Comparison of ENCODE assay signal across 12 cellular contexts in genomic region chr15:28960979-28961378, GRCh38.
DNase-seq lines count a peak whose midpoint lies in the region; ATAC-seq and TF ChIP-seq lines count a peak whose summit lies in the region.
"Had no signal": no experiment of that assay in that cellular context is flagged by ENCODE, and none has a peak within 500 bp of the region (broad histone marks: within the 10 kb centered on the region; RNA-seq: fewer than 3 reads in every experiment).

No MANE protein-coding gene starts in this region.

- no peaks in the 10 kb centered on the region for H3K79me2 ChIP-seq in smooth muscle cell (ENCODE audit: low read depth)

- no peaks in the 10 kb centered on the region for H3F3A ChIP-seq in smooth muscle cell (ENCODE audit: low read depth)

- H3K9me3 ChIP-seq in cardiac muscle cell (ENCODE audit: low read depth): no peaks in the 10 kb centered on the region
- H3K9me3 ChIP-seq in SJSA1 (replicated peaks): no peaks in the 10 kb centered on the region
- no peaks in the 10 kb centered on the region for H3K9me3 ChIP-seq in smooth muscle cell (replicated peaks; ENCODE audit: low read depth)
- H3K9me3 ChIP-seq: thoracic aorta had no signal

- WGBS in smooth muscle cell (ENCODE audit: low lambda C conversion rate): 27% methylated on average over 9 of the region's 9 CpGs

- H3K27me3 ChIP-seq in cardiac muscle cell (no peaks in the 10 kb centered on the region), SJSA1 (replicated peaks) (no peaks in the 10 kb centered on the region), smooth muscle cell (ENCODE audit: low read depth) (no peaks in the 10 kb centered on the region)

- no peak for ATAC-seq in Right ventricle myocardium superior (ENCODE audit: poor library complexity)
- no peak for ATAC-seq in HG02973 (IDR thresholded peaks at IDR 0.05; ENCODE audit: unreplicated experiment)
- ATAC-seq: left ventricle myocardium superior, right cardiac atrium had no signal

- H3K4me1 ChIP-seq in cardiac muscle cell (ENCODE audit: low read depth) (no peaks in the 10 kb centered on the region), SJSA1 (replicated peaks) (peaks cover 31% of the 10 kb centered on the region), smooth muscle cell (ENCODE audit: low read depth) (no peaks in the 10 kb centered on the region)

- peak; percentile 8 to 81 for DNase-seq in cardiac muscle cell (ENCODE audit: low read depth in 1 of 2, low spot score in 1 of 2)
- DNase-seq in Right ventricle myocardium superior: no peak
- peak; percentile 66 to 86 for DNase-seq in SJSA1 (ENCODE audit: low read depth in 1 of 2, low spot score in 2 of 2)
- DNase-seq in fibroblast of mammary gland (ENCODE audit: low read depth): peak; percentile 77
- no peak for DNase-seq in smooth muscle cell (lab: John Stamatoyannopoulos, UW; ENCODE audit: unreplicated experiment)
- no peak for DNase-seq in NCI-H1694 (lab: John Stamatoyannopoulos, UW)
- DNase-seq in UCSD-AML1 (lab: John Stamatoyannopoulos, UW; ENCODE audit: unreplicated experiment): no peak
- DNase-seq: left ventricle myocardium superior, NCI-H2171, right cardiac atrium had no signal

- H3K9ac ChIP-seq in smooth muscle cell (ENCODE audit: low read depth): no peak overlapping the region

- no peak for TF ChIP-seq CTCF in cardiac muscle cell (IDR thresholded peaks at IDR 0.05; ENCODE audit: low read depth, low read length)
- TF ChIP-seq CTCF in fibroblast of mammary gland (conservative IDR thresholded peaks at IDR 0.05; ENCODE audit: control insufficient read depth, insufficient read depth, low read depth, low read length): no peak
- TF ChIP-seq CTCF in smooth muscle cell (IDR thresholded peaks at IDR 0.05; ENCODE audit: borderline replicate concordance, insufficient read depth, poor library complexity, severe bottlenecking): no peak

- intact Hi-C loops in Right ventricle myocardium superior (cut with DNase I): no loop called here

- H3K36me3 ChIP-seq in cardiac muscle cell: no peaks in the 10 kb centered on the region
- no peaks in the 10 kb centered on the region for H3K36me3 ChIP-seq in SJSA1
- H3K36me3 ChIP-seq in smooth muscle cell (ENCODE audit: low read depth): no peaks in the 10 kb centered on the region
- H3K36me3 ChIP-seq: thoracic aorta had no signal

- H3K27ac ChIP-seq in cardiac muscle cell (no peak overlapping the region), SJSA1 (0 out of 2 replicates have a peak overlapping the region, but pooled peaks have one; percentile 7), smooth muscle cell (ENCODE audit: low read depth) (peak overlapping the region; percentile 75)
- H3K27ac ChIP-seq: thoracic aorta had no signal

- no peaks in the 10 kb centered on the region for H4K20me1 ChIP-seq in smooth muscle cell (ENCODE audit: low read depth)

- H3K4me3 ChIP-seq in cardiac muscle cell (no peak overlapping the region), SJSA1 (no peak overlapping the region), fibroblast of mammary gland (ENCODE audit: control insufficient read depth, low read depth, low read length) (no peak overlapping the region), smooth muscle cell (no peak overlapping the region)
- H3K4me3 ChIP-seq: thoracic aorta had no signal

- peak overlapping the region; percentile 9 for H3K4me2 ChIP-seq in smooth muscle cell

- H2AFZ ChIP-seq in smooth muscle cell (ENCODE audit: low read depth): no peak overlapping the region

Comparison
In these comparisons a context has a peak if more than half of its experiments do, and no peak if none do; other contexts are left out.
1. DNase-seq: peak in cardiac muscle cell (2 of 2), SJSA1 (2 of 2) and fibroblast of mammary gland (single experiment); none in Right ventricle myocardium superior (single experiment), smooth muscle cell (single experiment), NCI-H1694 (single experiment) and UCSD-AML1 (single experiment).